9 cellular contexts compared by ENCODE assay signal in genomic region chr3:182490601-182491485, GRCh38.
DNase-seq lines count a peak whose midpoint lies in the region; ATAC-seq and TF ChIP-seq lines count a peak whose summit lies in the region.
"Had no signal": no experiment of that assay in that cellular context is flagged by ENCODE, and none has a peak within 500 bp of the region (broad histone marks: within the 10 kb centered on the region; RNA-seq: fewer than 3 reads in every experiment).

No MANE protein-coding gene starts in this region.

- CTCF ChIA-PET in activated naive CD4-positive, alpha-beta T cell treated with anti-CD3 and anti-CD28 coated beads for 36 hours (lab: Charles Lee) = no interaction called here

- DNase-seq in NCI-H1694 treated with DMSO at 0.1 percent for 48 hours (lab: John Stamatoyannopoulos, UW) (peak; percentile 41), left colon (no peak)
- no peak for DNase-seq in activated naive CD4-positive, alpha-beta T cell treated with anti-CD3 and anti-CD28 coated beads for 36 hours
- DNase-seq: naive B cell had no signal

- ATAC-seq in GM18508 (IDR thresholded peaks at IDR 0.05; ENCODE audit: insufficient read depth, unreplicated experiment) (peak; percentile 53), left colon (peak; percentile 57), HG03280 (IDR thresholded peaks at IDR 0.05; ENCODE audit: unreplicated experiment) (no peak), HG03571 (IDR thresholded peaks at IDR 0.05; ENCODE audit: unreplicated experiment) (no peak)

- H3K4me1 Mint-ChIP-seq in activated naive CD4-positive, alpha-beta T cell treated with anti-CD3 and anti-CD28 coated beads for 36 hours (ENCODE audit: low read depth) = no peaks in the 10 kb centered on the region
- H3K4me1 Mint-ChIP-seq: naive B cell had no signal

- no peaks in the 10 kb centered on the region for H3K27me3 Mint-ChIP-seq in activated naive CD4-positive, alpha-beta T cell treated with anti-CD3 and anti-CD28 coated beads for 36 hours (ENCODE audit: low read depth)
- H3K27me3 Mint-ChIP-seq: naive B cell had no signal

- no peaks in the 10 kb centered on the region for H3K9me3 Mint-ChIP-seq in activated naive CD4-positive, alpha-beta T cell treated with anti-CD3 and anti-CD28 coated beads for 36 hours
- H3K9me3 Mint-ChIP-seq: naive B cell; T-helper 1 cell treated with Interleukin-12 subunit alpha and Interleukin-12 subunit beta and Interleukin-4 antibody, amounts not matched to agents 30 μg/mL and 1 μg/mL, for 36 hours had no signal

- peak; percentile 76 for TF ChIP-seq CTCF in VCaP (conservative IDR thresholded peaks at IDR 0.05)

- no peak overlapping the region for H3K4me3 Mint-ChIP-seq in activated naive CD4-positive, alpha-beta T cell treated with anti-CD3 and anti-CD28 coated beads for 36 hours
- H3K4me3 Mint-ChIP-seq: naive B cell; T-helper 1 cell treated with Interleukin-12 subunit alpha and Interleukin-12 subunit beta and Interleukin-4 antibody, amounts not matched to agents 30 μg/mL and 1 μg/mL, for 36 hours had no signal

- H3K36me3 Mint-ChIP-seq in activated naive CD4-positive, alpha-beta T cell treated with anti-CD3 and anti-CD28 coated beads for 36 hours (ENCODE audit: low read depth) = no peaks in the 10 kb centered on the region
- H3K36me3 Mint-ChIP-seq: naive B cell had no signal

- H3K27ac ChIP-seq in VCaP = peak overlapping the region; percentile 36

- no peak overlapping the region for H3K27ac Mint-ChIP-seq in activated naive CD4-positive, alpha-beta T cell treated with anti-CD3 and anti-CD28 coated beads for 36 hours
- H3K27ac Mint-ChIP-seq: naive B cell; T-helper 1 cell treated with Interleukin-12 subunit alpha and Interleukin-12 subunit beta and Interleukin-4 antibody, amounts not matched to agents 30 μg/mL and 1 μg/mL, for 36 hours had no signal

- intact Hi-C loops in left colon (cut with DNase I, micrococcal nuclease) = no loop called here
- intact Hi-C loops in activated naive CD4-positive, alpha-beta T cell treated with anti-CD3 and anti-CD28 coated beads for 36 hours (cut with micrococcal nuclease) = loop anchor here (2.0 kb wide), 1 partner anchor 782 kb away; no protein-coding TSS in a partner anchor

Comparison
In these comparisons a context has a peak if more than half of its experiments do, and no peak if none do; other contexts are left out.
1. ATAC-seq: peak in GM18508 (single experiment) and left colon (single experiment); none in HG03280 (single experiment) and HG03571 (single experiment).